Comparison of ENCODE assay signal across 10 cellular contexts in genomic region chr6:41040101-41040910, GRCh38. TPM values are rescaled to one million over a fixed set of nuclear protein-coding genes. Genes with fewer than 3 reads are reported as not detected.
DNase-seq lines count a peak whose midpoint lies in the region; ATAC-seq, FAIRE-seq and TF ChIP-seq lines count a peak whose summit lies in the region.
"Had no signal": no experiment of that assay in that cellular context is flagged by ENCODE, and none has a peak within 500 bp of the region (broad histone marks: within the 10 kb centered on the region; RNA-seq: fewer than 3 reads in every experiment).

No MANE protein-coding gene starts in this region.

- no peak for FAIRE-seq in small intestine (lab: Jason Lieb, UNC)

- H3K36me3 ChIP-seq in small intestine (ENCODE audit: control insufficient read depth in 2 of 2, insufficient read depth in 2 of 2, low read length in 2 of 2) = no peaks in the 10 kb centered on the region
- H3K36me3 ChIP-seq in CD8-positive, alpha-beta memory T cell (ENCODE audit: insufficient read depth, low read length) = no peaks in the 10 kb centered on the region

- peak overlapping the region; percentile 88 to 94 for H3K27ac ChIP-seq in small intestine (ENCODE audit: low read depth in 1 of 2, low read length in 1 of 2)
- H3K27ac ChIP-seq in CD8-positive, alpha-beta memory T cell (ENCODE audit: low read depth, low read length) = no peak overlapping the region

- ATAC-seq in activated CD4-positive, alpha-beta T cell treated with anti-CD3 and anti-CD28 coated beads for 36 hours = peak; percentile 77

- POLR2A ChIA-PET in activated CD4-positive, alpha-beta T cell treated with anti-CD3 and anti-CD28 coated beads for 36 hours (lab: Charles Lee) = interaction anchor here (0.6 kb wide), 1 partner anchor 136 kb away, joined by 3 read pairs; no protein-coding TSS in a partner anchor
- POLR2A ChIA-PET in CD8-positive, alpha-beta memory T cell (lab: Charles Lee) = no interaction called here

- no peaks in the 10 kb centered on the region for H3K27me3 Mint-ChIP-seq in activated CD4-positive, alpha-beta T cell treated with anti-CD3 and anti-CD28 coated beads for 36 hours
- peaks cover 0 to 2% of the 10 kb centered on the region in 2 donors for H3K27me3 Mint-ChIP-seq in CD8-positive, alpha-beta memory T cell

- peaks cover 0 to 3% of the 10 kb centered on the region in 2 donors for H3K4me1 ChIP-seq in small intestine (ENCODE audit: control insufficient read depth in 2 of 2, insufficient read depth in 1 of 2, low read depth in 1 of 2, low read length in 1 of 2)
- H3K4me1 ChIP-seq in CD8-positive, alpha-beta memory T cell (ENCODE audit: insufficient read depth, low read length) = no peaks in the 10 kb centered on the region

- no peak overlapping the region for H3K27ac Mint-ChIP-seq in activated CD4-positive, alpha-beta T cell treated with anti-CD3 and anti-CD28 coated beads for 36 hours
- H3K27ac Mint-ChIP-seq in CD8-positive, alpha-beta memory T cell = no peak overlapping the region

- H3K9me3 Mint-ChIP-seq in activated CD4-positive, alpha-beta T cell treated with anti-CD3 and anti-CD28 coated beads for 36 hours (ENCODE audit: low read depth) = no peaks in the 10 kb centered on the region
- no peaks in the 10 kb centered on the region for H3K9me3 Mint-ChIP-seq in CD8-positive, alpha-beta memory T cell

- intact Hi-C loops in activated CD4-positive, alpha-beta T cell treated with anti-CD3 and anti-CD28 coated beads for 36 hours (cut with DNase I, micrococcal nuclease) = no loop called here

- DNase-seq in activated CD4-positive, alpha-beta T cell treated with anti-CD3 and anti-CD28 coated beads for 36 hours = peak; percentile 43
- DNase-seq in activated CD4-positive, alpha-beta T cell treated with anti-CD3 and anti-CD28 coated beads, Interleukin-2, amount 50 U/mL, for 1 hour = no peak
- peak; percentile 25 for DNase-seq in OCI-M1 (lab: John Stamatoyannopoulos, UW)
- peak; percentile 81 for DNase-seq in epithelial cell of proximal tubule (ENCODE audit: low read depth)
- peak; percentile 96 for DNase-seq in small intestine
- no peak for DNase-seq in cerebellar nuclear complex (lab: John Stamatoyannopoulos, UW)
- DNase-seq in NCI-H2081 treated with DMSO at 0.1 percent for 48 hours (lab: John Stamatoyannopoulos, UW) = no peak
- no peak for DNase-seq in CD8-positive, alpha-beta memory T cell
- DNase-seq: NCI-H187 had no signal

- H3K9me3 ChIP-seq in small intestine (ENCODE audit: control insufficient read depth, low read depth) = no peaks in the 10 kb centered on the region
- H3K9me3 ChIP-seq in CD8-positive, alpha-beta memory T cell (ENCODE audit: low read length) = no peaks in the 10 kb centered on the region

- no peaks in the 10 kb centered on the region for H3K27me3 ChIP-seq in small intestine (ENCODE audit: control insufficient read depth in 2 of 2, insufficient read depth in 2 of 2, low read length in 2 of 2)
- no peaks in the 10 kb centered on the region for H3K27me3 ChIP-seq in CD8-positive, alpha-beta memory T cell (ENCODE audit: insufficient read depth, low read length, poor library complexity, severe bottlenecking)

- peaks cover 4% of the 10 kb centered on the region for H3K36me3 Mint-ChIP-seq in activated CD4-positive, alpha-beta T cell treated with anti-CD3 and anti-CD28 coated beads for 36 hours (ENCODE audit: low read depth)
- peaks cover 0 to 11% (median 5%) of the 10 kb centered on the region in 3 donors for H3K36me3 Mint-ChIP-seq in CD8-positive, alpha-beta memory T cell

- WGBS in small intestine, 3 donors = 13 to 53% (median 24%) methylated on average over 6 of the region's 6 CpGs

- TF ChIP-seq CTCF in epithelial cell of proximal tubule (conservative IDR thresholded peaks at IDR 0.05; ENCODE audit: low read depth, low read length) = no peak

- peaks cover 8% of the 10 kb centered on the region for H3K4me1 Mint-ChIP-seq in activated CD4-positive, alpha-beta T cell treated with anti-CD3 and anti-CD28 coated beads for 36 hours
- H3K4me1 Mint-ChIP-seq in CD8-positive, alpha-beta memory T cell = no peaks in the 10 kb centered on the region

- no peak overlapping the region for H3K4me3 Mint-ChIP-seq in activated CD4-positive, alpha-beta T cell treated with anti-CD3 and anti-CD28 coated beads for 36 hours
- H3K4me3 Mint-ChIP-seq in CD8-positive, alpha-beta memory T cell = no peak overlapping the region

- H3K4me3 ChIP-seq in epithelial cell of proximal tubule (ENCODE audit: low read depth, low read length) (peak overlapping the region; percentile 81), small intestine (ENCODE audit: low read depth in 1 of 2, low read length in 2 of 2) (peak overlapping the region in 1 of 2 donors; percentile 14)
- no peak overlapping the region for H3K4me3 ChIP-seq in CD8-positive, alpha-beta memory T cell (ENCODE audit: low read length)

- CTCF ChIA-PET in activated CD4-positive, alpha-beta T cell treated with anti-CD3 and anti-CD28 coated beads for 36 hours (lab: Charles Lee) = interaction anchor here (0.6 to 3.5 kb wide), 12 partner anchors 9 to 414 kb away, joined by 3 to 27 read pairs (median 3); partner anchors contain the start of gene APOBEC2
- CTCF ChIA-PET in CD8-positive, alpha-beta memory T cell (lab: Charles Lee) = interaction anchor here (1.3 to 3.0 kb wide), 6 partner anchors 9 to 59 kb away, joined by 3 to 44 read pairs (median 4); no protein-coding TSS in a partner anchor

RNA-seq across cellular contexts. Expression of gene UNC5CL, which starts 1.3 kb away (rescaled TPM):
- total RNA-seq in activated CD4-positive, alpha-beta T cell treated with anti-CD3 and anti-CD28 coated beads for 36 hours = 1 to 10 TPM; 1.8 to 1.9 TPM
- total RNA-seq in epithelial cell of proximal tubule = 0.58 and 2.2 TPM in 2 replicates
- polyA plus RNA-seq in small intestine = 10 to 100 TPM; 31.9 to 57.7 (median 32.8) TPM
- 1 to 10 TPM; 1.1 to 1.8 TPM for total RNA-seq in CD8-positive, alpha-beta memory T cell
- polyA plus RNA-seq in CD8-positive, alpha-beta memory T cell = 0.40 TPM

RNA-seq across cellular contexts. Expression of gene TSPO2, which starts 2.0 kb away (rescaled TPM):
- not detected for total RNA-seq in activated CD4-positive, alpha-beta T cell treated with anti-CD3 and anti-CD28 coated beads for 36 hours
- not detected in 2 replicates for total RNA-seq in epithelial cell of proximal tubule
- 1 to 10 TPM in 2 of 3 donors, not detected in 1; 1.1 to 1.9 TPM for polyA plus RNA-seq in small intestine
- total RNA-seq in CD8-positive, alpha-beta memory T cell = not detected
- polyA plus RNA-seq in CD8-positive, alpha-beta memory T cell = not detected
- polyA plus RNA-seq: neural cell had no signal

RNA-seq across cellular contexts. Expression of gene APOBEC2, which starts 12.7 kb away (rescaled TPM):
- not detected for total RNA-seq in activated CD4-positive, alpha-beta T cell treated with anti-CD3 and anti-CD28 coated beads for 36 hours
- not detected in 2 replicates for total RNA-seq in epithelial cell of proximal tubule
- polyA plus RNA-seq in small intestine = 1 to 10 TPM in 2 of 3 donors, under 1 TPM in 1; 0.64 to 5.1 (median 3.1) TPM
- not detected for total RNA-seq in CD8-positive, alpha-beta memory T cell
- polyA plus RNA-seq in CD8-positive, alpha-beta memory T cell = not detected
- polyA plus RNA-seq: neural cell had no signal

RNA-seq across cellular contexts. Expression of gene OARD1, which starts 31.9 kb away (rescaled TPM):
- 10 to 100 TPM; 35.3 to 45.1 TPM for total RNA-seq in activated CD4-positive, alpha-beta T cell treated with anti-CD3 and anti-CD28 coated beads for 36 hours
- 15.7 and 19.5 TPM in 2 replicates for total RNA-seq in epithelial cell of proximal tubule
- 10 to 100 TPM; 31.3 to 45.1 (median 42.0) TPM for polyA plus RNA-seq in small intestine
- 10 to 100 TPM; 41.9 to 42.9 TPM for total RNA-seq in CD8-positive, alpha-beta memory T cell
- polyA plus RNA-seq in CD8-positive, alpha-beta memory T cell = 51.1 TPM

RNA-seq across cellular contexts. Expression of gene NFYA, which starts 32.5 kb away (rescaled TPM):
- 10 to 100 TPM; 31.5 to 38.2 TPM for total RNA-seq in activated CD4-positive, alpha-beta T cell treated with anti-CD3 and anti-CD28 coated beads for 36 hours
- total RNA-seq in epithelial cell of proximal tubule = 9.1 and 23.9 TPM in 2 replicates
- polyA plus RNA-seq in small intestine = 1 to 10 TPM; 4.6 to 8.6 (median 5.8) TPM
- total RNA-seq in CD8-positive, alpha-beta memory T cell = 10 to 100 TPM; 34.5 to 34.9 TPM
- polyA plus RNA-seq in CD8-positive, alpha-beta memory T cell = 26.3 TPM

Comparison
In these comparisons a context has a peak if more than half of its experiments do, and no peak if none do; other contexts are left out.
1. DNase-seq: peak in activated CD4-positive, alpha-beta T cell treated with anti-CD3 and anti-CD28 coated beads for 36 hours (single experiment), OCI-M1 (single experiment), epithelial cell of proximal tubule (single experiment) and small intestine (single experiment); none in activated CD4-positive, alpha-beta T cell treated with anti-CD3 and anti-CD28 coated beads, Interleukin-2, amount 50 U/mL, for 1 hour (single experiment), cerebellar nuclear complex (0 of 2), NCI-H2081 treated with DMSO at 0.1 percent for 48 hours (single experiment) and CD8-positive, alpha-beta memory T cell (0 of 5).